ENCODE assay signal across 1 cellular context in the genomic region with DNA sequence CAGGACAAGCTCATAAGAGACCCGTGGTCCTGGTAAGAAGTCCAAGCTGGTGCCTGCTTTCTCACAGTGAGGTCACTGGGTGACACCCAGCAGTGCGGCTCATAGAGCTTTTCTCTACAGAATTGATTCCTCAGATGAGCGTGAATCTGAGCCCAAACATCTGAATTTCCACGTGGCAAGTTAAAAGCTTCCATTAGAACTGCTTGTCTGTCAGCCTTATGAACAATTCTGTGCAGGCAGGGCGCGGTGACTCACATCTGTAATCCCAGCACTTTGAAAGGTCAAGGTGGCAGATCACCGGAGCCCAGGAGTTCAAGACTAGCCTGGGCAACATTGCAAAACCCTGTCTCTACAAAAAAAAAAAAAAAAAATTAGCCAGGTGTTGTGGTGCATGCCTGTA.
TF ChIP-seq lines count a peak whose summit lies in the region.

No MANE protein-coding gene starts in this region.

TF ChIP-seq in SK-N-SH, 30 proteins besides CTCF, POLR2A, EP300 and RAD21 (continued from another document):
- TF ChIP-seq, protein P1, sequence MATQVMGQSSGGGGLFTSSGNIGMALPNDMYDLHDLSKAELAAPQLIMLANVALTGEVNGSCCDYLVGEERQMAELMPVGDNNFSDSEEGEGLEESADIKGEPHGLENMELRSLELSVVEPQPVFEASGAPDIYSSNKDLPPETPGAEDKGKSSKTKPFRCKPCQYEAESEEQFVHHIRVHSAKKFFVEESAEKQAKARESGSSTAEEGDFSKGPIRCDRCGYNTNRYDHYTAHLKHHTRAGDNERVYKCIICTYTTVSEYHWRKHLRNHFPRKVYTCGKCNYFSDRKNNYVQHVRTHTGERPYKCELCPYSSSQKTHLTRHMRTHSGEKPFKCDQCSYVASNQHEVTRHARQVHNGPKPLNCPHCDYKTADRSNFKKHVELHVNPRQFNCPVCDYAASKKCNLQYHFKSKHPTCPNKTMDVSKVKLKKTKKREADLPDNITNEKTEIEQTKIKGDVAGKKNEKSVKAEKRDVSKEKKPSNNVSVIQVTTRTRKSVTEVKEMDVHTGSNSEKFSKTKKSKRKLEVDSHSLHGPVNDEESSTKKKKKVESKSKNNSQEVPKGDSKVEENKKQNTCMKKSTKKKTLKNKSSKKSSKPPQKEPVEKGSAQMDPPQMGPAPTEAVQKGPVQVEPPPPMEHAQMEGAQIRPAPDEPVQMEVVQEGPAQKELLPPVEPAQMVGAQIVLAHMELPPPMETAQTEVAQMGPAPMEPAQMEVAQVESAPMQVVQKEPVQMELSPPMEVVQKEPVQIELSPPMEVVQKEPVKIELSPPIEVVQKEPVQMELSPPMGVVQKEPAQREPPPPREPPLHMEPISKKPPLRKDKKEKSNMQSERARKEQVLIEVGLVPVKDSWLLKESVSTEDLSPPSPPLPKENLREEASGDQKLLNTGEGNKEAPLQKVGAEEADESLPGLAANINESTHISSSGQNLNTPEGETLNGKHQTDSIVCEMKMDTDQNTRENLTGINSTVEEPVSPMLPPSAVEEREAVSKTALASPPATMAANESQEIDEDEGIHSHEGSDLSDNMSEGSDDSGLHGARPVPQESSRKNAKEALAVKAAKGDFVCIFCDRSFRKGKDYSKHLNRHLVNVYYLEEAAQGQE (IDR thresholded peaks at IDR 0.05; ENCODE audit: low read depth, low read length): no peak
- TF ChIP-seq NRF1 (IDR thresholded peaks at IDR 0.05; ENCODE audit: low read depth, low read length) (no peak), RFX5 (IDR thresholded peaks at IDR 0.05; ENCODE audit: low read length) (no peak), CHD2 (IDR thresholded peaks at IDR 0.05; ENCODE audit: low read length, partially characterized antibody) (no peak), FOXM1 (IDR thresholded peaks at IDR 0.05; ENCODE audit: low read depth) (no peak), MEF2A (IDR thresholded peaks at IDR 0.05; ENCODE audit: borderline replicate concordance, low read depth) (no peak), EZH2phosphoT487 (IDR thresholded peaks at IDR 0.05; ENCODE audit: borderline replicate concordance, low read depth) (no peak), TAF1 (IDR thresholded peaks at IDR 0.05; ENCODE audit: borderline replicate concordance, low read depth, low read length) (no peak), FOXJ3 (CRISPR knock-in tag; IDR thresholded peaks at IDR 0.05) (no peak)
